29 cellular contexts compared by ENCODE assay signal in the genomic region with DNA sequence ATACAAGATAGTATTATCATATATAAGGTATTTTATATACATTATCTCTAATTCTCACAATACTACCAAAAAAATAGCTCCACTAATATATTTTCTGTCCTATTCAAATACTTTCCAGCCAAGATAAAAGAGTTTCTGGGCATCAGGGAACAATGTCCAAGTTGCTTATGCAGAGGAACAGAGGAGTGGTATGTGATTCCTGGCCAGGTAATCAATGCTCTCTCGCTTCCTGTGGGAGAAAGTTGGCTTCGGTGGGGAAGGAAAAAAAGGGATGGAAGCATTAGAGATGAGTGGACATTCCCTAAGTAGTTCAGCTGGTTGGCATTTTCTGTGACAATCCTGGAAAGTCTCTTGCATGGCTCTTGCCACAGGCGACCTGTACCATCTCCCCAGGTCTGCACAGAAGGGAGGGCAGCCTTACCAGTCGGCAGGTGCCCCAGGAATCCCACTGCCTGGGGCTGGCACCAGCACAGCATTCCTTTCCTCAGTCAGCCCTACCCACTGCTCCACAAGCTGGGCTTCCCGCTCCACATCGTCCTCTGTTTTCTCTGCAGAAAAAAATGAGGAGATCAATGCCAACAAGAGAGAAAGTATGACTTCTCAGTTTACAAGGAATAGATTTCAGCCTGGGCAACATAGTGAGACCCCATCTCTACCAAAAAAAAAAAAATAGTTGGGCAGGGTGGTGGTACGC.
"Had no signal": no experiment of that assay in that cellular context is flagged by ENCODE, and none has a peak within 500 bp of the region (broad histone marks: within the 10 kb centered on the region; RNA-seq: fewer than 3 reads in every experiment).

No MANE protein-coding gene starts in this region.

- H3K4me3 Mint-ChIP-seq: dendritic cell treated with granulocyte-macrophage colony-stimulating factor and Interleukin-4, amounts not matched to agents 40 ng/mL and 50 ng/mL, for 4 days; effector memory CD8-positive, alpha-beta T cell; endodermal cell had no signal

- H3K27ac Mint-ChIP-seq: dendritic cell treated with granulocyte-macrophage colony-stimulating factor and Interleukin-4, amounts not matched to agents 40 ng/mL and 50 ng/mL, for 4 days; endodermal cell had no signal

- DNase-seq: colonic mucosa; cortex of kidney; dermis blood vessel endothelial cell; dorsolateral prefrontal cortex; effector CD4-positive, alpha-beta T cell; effector CD8-positive, alpha-beta T cell; effector memory CD4-positive, alpha-beta T cell; effector memory CD8-positive, alpha-beta T cell; endodermal cell; erythroblast; esophagus squamous epithelium; foreskin fibroblast; foreskin keratinocyte; foreskin melanocyte; gastrocnemius medialis; glutamatergic neuron; head of caudate nucleus; heart left ventricle; heart right ventricle had no signal

- H3K36me3 ChIP-seq: colonic mucosa had no signal

- H3K4me3 ChIP-seq: colonic mucosa, coronary artery, dorsolateral prefrontal cortex, esophagus muscularis mucosa, esophagus squamous epithelium, gastrocnemius medialis, gastroesophageal sphincter, heart left ventricle, heart right ventricle had no signal

- ATAC-seq: effector memory CD8-positive, alpha-beta T cell; esophagus mucosa; foreskin keratinocyte; gastrocnemius medialis; gastroesophageal sphincter; heart left ventricle; heart right ventricle had no signal

- H3K27ac ChIP-seq: colonic mucosa, coronary artery, dorsolateral prefrontal cortex, epithelial cell of prostate, esophagus muscularis mucosa, esophagus squamous epithelium, foreskin keratinocyte, gastrocnemius medialis, gastroesophageal sphincter, heart left ventricle, heart right ventricle had no signal

- H3K4me1 ChIP-seq: colonic mucosa, esophagus muscularis mucosa, esophagus squamous epithelium, foreskin keratinocyte, gastrocnemius medialis, gastroesophageal sphincter had no signal

- FAIRE-seq: colon, endometrium, endothelial cell of umbilical vein, frontal cortex had no signal

- H3K9me3 Mint-ChIP-seq: dendritic cell treated with granulocyte-macrophage colony-stimulating factor and Interleukin-4, amounts not matched to agents 40 ng/mL and 50 ng/mL, for 4 days; effector memory CD8-positive, alpha-beta T cell; endodermal cell had no signal

- H3K9me3 ChIP-seq: colonic mucosa, esophagus muscularis mucosa, esophagus squamous epithelium, gastrocnemius medialis, gastroesophageal sphincter, heart left ventricle, heart right ventricle had no signal

- H3K27me3 Mint-ChIP-seq: dendritic cell treated with granulocyte-macrophage colony-stimulating factor and Interleukin-4, amounts not matched to agents 40 ng/mL and 50 ng/mL, for 4 days had no signal

- H3K27me3 ChIP-seq: colonic mucosa, dorsolateral prefrontal cortex, esophagus muscularis mucosa, esophagus squamous epithelium, foreskin keratinocyte, gastrocnemius medialis, gastroesophageal sphincter, heart left ventricle, heart right ventricle had no signal
